Comparison of ENCODE assay signal across 1 cellular context in the genomic region with DNA sequence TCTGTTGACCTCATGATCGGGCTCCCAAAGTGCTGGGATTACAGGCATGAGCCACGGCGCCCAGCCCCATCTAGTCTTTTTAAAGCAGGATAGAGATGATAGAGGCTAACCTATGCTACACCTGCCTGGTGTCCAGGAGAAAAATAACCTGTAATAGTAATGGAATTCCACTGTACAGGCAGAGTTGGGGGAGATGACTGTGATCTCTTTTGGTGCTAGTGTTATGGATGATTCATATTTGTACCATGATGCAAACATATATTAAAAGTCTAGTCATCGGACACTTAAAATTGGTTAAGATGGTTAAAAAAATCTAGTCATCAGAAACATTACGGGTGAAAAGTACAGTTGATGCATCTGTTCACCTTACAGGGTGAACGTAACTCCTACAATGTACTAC.
TF ChIP-seq lines count a peak whose summit lies in the region.

No MANE protein-coding gene starts in this region.

TF ChIP-seq in SK-N-SH treated with all-trans-retinoic acid at 6 μM for 48 hours, 23 proteins besides CTCF, POLR2A, EP300 and RAD21:
- TF ChIP-seq TSHZ2 (CRISPR knock-in tag; IDR thresholded peaks at IDR 0.05) (no peak), ZFP30 (CRISPR knock-in tag; IDR thresholded peaks at IDR 0.05) (no peak), ISL1 (CRISPR knock-in tag; IDR thresholded peaks at IDR 0.05) (no peak), PPARA (CRISPR knock-in tag; IDR thresholded peaks at IDR 0.05; ENCODE audit: borderline replicate concordance) (no peak), BACH2 (CRISPR knock-in tag; IDR thresholded peaks at IDR 0.05; ENCODE audit: borderline replicate concordance) (no peak), ARNTL (CRISPR knock-in tag; IDR thresholded peaks at IDR 0.05; ENCODE audit: borderline replicate concordance, low read depth) (no peak), TCF4 (CRISPR knock-in tag; IDR thresholded peaks at IDR 0.05; ENCODE audit: borderline replicate concordance) (no peak), CSRNP3 (CRISPR knock-in tag; IDR thresholded peaks at IDR 0.05) (no peak), GLIS3 (CRISPR knock-in tag; IDR thresholded peaks at IDR 0.05) (no peak), OSR1 (CRISPR knock-in tag; IDR thresholded peaks at IDR 0.05) (no peak), ZNF8 (CRISPR knock-in tag; IDR thresholded peaks at IDR 0.05) (no peak), ESRRG (CRISPR knock-in tag; IDR thresholded peaks at IDR 0.05) (no peak), SNAI2 (CRISPR knock-in tag; IDR thresholded peaks at IDR 0.05) (no peak)
